ENCODE assay signal across 11 cellular contexts in the genomic region with DNA sequence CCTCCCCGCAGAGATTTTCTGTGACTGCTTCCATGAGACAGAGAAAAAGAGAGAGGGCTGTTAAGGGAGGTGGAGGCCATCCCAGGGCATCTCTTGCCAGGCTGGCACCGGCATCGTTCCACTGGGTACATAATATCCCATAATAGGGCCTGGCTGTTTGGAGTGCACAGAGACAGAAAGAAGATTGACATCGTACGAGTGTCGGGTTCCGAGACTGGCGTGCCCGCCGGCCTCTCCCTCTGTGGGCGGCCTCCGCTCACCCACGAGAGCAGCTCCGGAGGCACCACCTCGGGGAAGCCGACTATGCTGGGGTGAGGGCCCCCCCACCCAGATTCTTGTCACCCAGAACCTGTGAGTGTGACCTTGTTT.
"Had no signal": no experiment of that assay in that cellular context is flagged by ENCODE, and none has a peak within 500 bp of the region (broad histone marks: within the 10 kb centered on the region; RNA-seq: fewer than 3 reads in every experiment).

No MANE protein-coding gene starts in this region.

- H3K27ac ChIP-seq: brain microvascular endothelial cell, dorsolateral prefrontal cortex, SJSA1, upper lobe of right lung, VCaP had no signal

- H3K4me3 ChIP-seq: dorsolateral prefrontal cortex, SJSA1, upper lobe of right lung had no signal

- H3K36me3 ChIP-seq: brain microvascular endothelial cell, SJSA1, upper lobe of right lung had no signal

- H3K27me3 ChIP-seq: brain microvascular endothelial cell, SJSA1, upper lobe of right lung had no signal

- DNase-seq: activated CD4-positive, alpha-beta T cell treated with anti-CD3 and anti-CD28 coated beads for 48 hours; activated naive CD4-positive, alpha-beta T cell treated with anti-CD3 and anti-CD28 coated beads for 36 hours; brain microvascular endothelial cell; cerebellar nuclear complex; dorsolateral prefrontal cortex; stimulated activated CD4-positive, alpha-beta T cell treated with anti-CD3 and anti-CD28 coated beads, Interleukin-2, amount 100 ng/mL, for 48 hours; stimulated activated naive CD4-positive, alpha-beta T cell treated with Interleukin-2 at 50 U/mL for 16 hours; T1000; upper lobe of right lung had no signal

- H3K9me3 ChIP-seq: SJSA1, upper lobe of right lung had no signal
